Comparison of ENCODE assay signal across 26 cellular contexts in genomic region chr3:49484471-49484870, GRCh38. TPM values are rescaled to one million over a fixed set of nuclear protein-coding genes. Genes with fewer than 3 reads are reported as not detected.
DNase-seq lines count a peak whose midpoint lies in the region; ATAC-seq, FAIRE-seq and TF ChIP-seq lines count a peak whose summit lies in the region.
"Had no signal": no experiment of that assay in that cellular context is flagged by ENCODE, and none has a peak within 500 bp of the region (broad histone marks: within the 10 kb centered on the region; RNA-seq: fewer than 3 reads in every experiment).

No MANE protein-coding gene starts in this region.

- peak overlapping the region; percentile 54 for H3K4me2 ChIP-seq in HCT116 (ENCODE audit: low read length)
- H3K4me2 ChIP-seq in skeletal muscle satellite cell (ENCODE audit: low read length), result peak overlapping the region; percentile 3
- H3K4me2 ChIP-seq in SK-N-SH, result no peak overlapping the region
- H3K4me2 ChIP-seq: BLaER1 treated with 17β-estradiol and CSF1 and Interleukin-3, amounts not matched to agents 10 nM and 100 nM had no signal

- DNase-seq in HCT116 (ENCODE audit: low read depth, low spot score) (no peak), ascending aorta (ENCODE audit: low spot score in 2 of 2) (no peak), kidney (peak; percentile 16), NCI-H82 (lab: John Stamatoyannopoulos, UW) (no peak), transverse colon (no peak), DMS53 (lab: John Stamatoyannopoulos, UW) (no peak), SK-N-SH (no peak)
- DNase-seq: activated CD4-positive, alpha-beta memory T cell treated with anti-CD3 and anti-CD28 coated beads, Interleukin-2, amount 10 ng/mL, durations not matched to agents 7 days and 5 days; activated CD4-positive, CD25-positive, alpha-beta regulatory T cell treated with anti-CD3 and anti-CD28 coated beads, Interleukin-2, amount 50 U/mL, for 72 hours; activated effector memory CD4-positive, alpha-beta T cell treated with Interleukin-2 at 50 U/mL for 16 hours; activated naive CD8-positive, alpha-beta T cell treated with anti-CD3 and anti-CD28 coated beads, Interleukin-2, amount 50 U/mL, for 24 hours; effector memory CD4-positive, alpha-beta T cell; Kasumi-1; lower lobe of right lung; NCI-H187 treated with DMSO at 0.1 percent for 48 hours; NCI-H2227 treated with DMSO at 0.1 percent for 48 hours; NCI-H774; stimulated activated CD4-positive, alpha-beta T cell treated with anti-CD3 and anti-CD28 coated beads, Interleukin-1b, Interleukin-23, amount 100 ng/mL, for 48 hours had no signal

- RAD21 ChIA-PET in HCT116 (lab: Charles Lee; ENCODE audit: low non-redundant PET in 1 of 2, low total read pairs in 2 of 2, uncharacterized antibody in 2 of 2, unreplicated experiment in 2 of 2), result interaction anchor here in 1 of 2 experiments (0.8 kb wide), 1 partner anchor 55 kb away, joined by 6 read pairs; no protein-coding TSS in a partner anchor

- H3K4me1 ChIP-seq in HCT116 (ENCODE audit: control insufficient read depth in 1 of 2, insufficient read depth in 2 of 2, low read length in 2 of 2) (peaks cover 20 to 30% of the 10 kb centered on the region in 2 experiments), ascending aorta (peaks cover 8 to 14% of the 10 kb centered on the region in 2 donors), kidney (ENCODE audit: control insufficient read depth in 1 of 2, insufficient read depth in 1 of 2, low read depth in 1 of 2, low read length in 2 of 2) (peaks cover 0 to 9% of the 10 kb centered on the region in 2 donors), skeletal muscle satellite cell (ENCODE audit: control insufficient read depth, insufficient read depth, low read length) (peaks cover 18% of the 10 kb centered on the region), transverse colon (peaks cover 8 to 22% (median 11%) of the 10 kb centered on the region in 4 donors), SK-N-SH (ENCODE audit: control insufficient read depth in 1 of 2, insufficient read depth in 2 of 2, low read depth in 1 of 2, low read length in 1 of 2) (no peaks in the 10 kb centered on the region; a peak in 1 of 4 replicates)

- H3K36me3 ChIP-seq in HCT116 (ENCODE audit: control insufficient read depth in 1 of 2, insufficient read depth in 2 of 2, low read length in 2 of 2) (peaks cover 2 to 5% of the 10 kb centered on the region in 2 experiments; a peak in 2 of 4 replicates), ascending aorta (peaks cover under 1 to 4% of the 10 kb centered on the region in 2 donors), kidney (ENCODE audit: control insufficient read depth in 1 of 2, insufficient read depth in 2 of 2, low read length in 2 of 2) (no peaks in the 10 kb centered on the region), skeletal muscle satellite cell (ENCODE audit: insufficient read depth, low read length) (peaks cover 6% of the 10 kb centered on the region), transverse colon (peaks cover 0 to 10% (median 0%) of the 10 kb centered on the region in 4 donors), SK-N-SH (replicated peaks in 1 of 2; ENCODE audit: control insufficient read depth in 1 of 2, insufficient read depth in 2 of 2, low read length in 1 of 2) (no peaks in the 10 kb centered on the region)

- in situ Hi-C loops in transverse colon (cut with MboI; ENCODE audit: low pct_ligation_motif_present in 1 of 4, low pct_unique_long_range_greater_than_20kb in 1 of 4, low sequenced_read_pairs in 3 of 4), result no loop called here

- H3K9ac ChIP-seq in HCT116 (ENCODE audit: low read length) (peak overlapping the region; percentile 5; the same call in 1 of the 2 replicates), kidney (ENCODE audit: low read length in 2 of 2) (no peak overlapping the region), skeletal muscle satellite cell (ENCODE audit: low read depth, low read length) (no peak overlapping the region), SK-N-SH (no peak overlapping the region)
- H3K9ac ChIP-seq: BLaER1 treated with 17β-estradiol and CSF1 and Interleukin-3, amounts not matched to agents 10 nM and 100 nM had no signal

- H3K4me3 ChIP-seq in HCT116 (replicated peaks in 1 of 2; ENCODE audit: low read depth in 1 of 2, low read length in 2 of 2) (no peak overlapping the region), ascending aorta (no peak overlapping the region), kidney (ENCODE audit: low read length in 2 of 2) (no peak overlapping the region), skeletal muscle satellite cell (ENCODE audit: low read length) (no peak overlapping the region), transverse colon (no peak overlapping the region), SK-N-SH (ENCODE audit: low read depth in 2 of 2, low read length in 1 of 2) (no peak overlapping the region)
- H3K4me3 ChIP-seq: BLaER1 treated with 17β-estradiol and CSF1 and Interleukin-3, amounts not matched to agents 10 nM and 100 nM; lower lobe of right lung; skin epidermis; suprapubic skin had no signal

- intact Hi-C loops in HCT116 (cut with micrococcal nuclease) (no loop called here), ascending aorta (cut with DNase I) (loop anchor here (2.0 kb wide), 1 partner anchor 22 kb away; no protein-coding TSS in a partner anchor), kidney (cut with DNase I) (no loop called here), transverse colon (cut with DNase I; ENCODE audit: low total_unique reads) (no loop called here)

- H3K27ac ChIP-seq in HCT116 (ENCODE audit: low read depth, low read length) (peak overlapping the region; percentile 10; the same call in 1 of the 2 replicates), ascending aorta (peak overlapping the region; percentile 46 to 51), kidney (ENCODE audit: low read depth in 2 of 2, low read length in 2 of 2) (no peak overlapping the region), transverse colon (peak overlapping the region in 2 of 4 donors; percentile 41 to 57), SK-N-SH (ENCODE audit: low read depth in 2 of 2, low read length in 1 of 2) (no peak overlapping the region)
- H3K27ac ChIP-seq: BLaER1 treated with 17β-estradiol and CSF1 and Interleukin-3, amounts not matched to agents 10 nM and 100 nM; lower lobe of right lung; suprapubic skin had no signal

- H3K27me3 ChIP-seq in HCT116 (ENCODE audit: insufficient read depth, low read length), result no peaks in the 10 kb centered on the region
- no peaks in the 10 kb centered on the region for H3K27me3 ChIP-seq in ascending aorta
- H3K27me3 ChIP-seq in skeletal muscle satellite cell (ENCODE audit: control insufficient read depth, insufficient read depth, low read length), result no peaks in the 10 kb centered on the region
- no peaks in the 10 kb centered on the region for H3K27me3 ChIP-seq in transverse colon
- no peaks in the 10 kb centered on the region for H3K27me3 ChIP-seq in SK-N-SH (ENCODE audit: insufficient read depth)
- H3K27me3 ChIP-seq: suprapubic skin had no signal

- no peak for TF ChIP-seq EP300 in transverse colon (IDR thresholded peaks at IDR 0.05; ENCODE audit: low read depth)
- no peak for TF ChIP-seq EP300 in SK-N-SH (IDR thresholded peaks at IDR 0.05; ENCODE audit: borderline replicate concordance in 1 of 2, low read depth in 1 of 2, low read length in 1 of 2)

- peak; percentile 17 for ATAC-seq in HCT116
- ATAC-seq: activated naive CD8-positive, alpha-beta T cell treated with anti-CD3 and anti-CD28 coated beads, Interleukin-2, amount 50 U/mL, for 24 hours; lower lobe of right lung had no signal

- H4K20me1 ChIP-seq in HCT116 (ENCODE audit: insufficient read depth) (no peaks in the 10 kb centered on the region), SK-N-SH (ENCODE audit: insufficient read depth) (no peaks in the 10 kb centered on the region)

- POLR2A ChIA-PET in HCT116 (lab: Charles Lee) (interaction anchor here (1.5 kb wide), 1 partner anchor 14 kb away, joined by 4 read pairs; the partner anchor contains the start of gene DAG1), SK-N-SH (lab: Yijun Ruan, JAX) (interaction anchor here (0.5 kb wide), 1 partner anchor 316 kb away, joined by 6 read pairs; no protein-coding TSS in a partner anchor)

- no peaks in the 10 kb centered on the region for H3K9me3 ChIP-seq in HCT116 (ENCODE audit: control insufficient read depth in 1 of 2, insufficient read depth in 1 of 2, low read depth in 1 of 2, low read length in 2 of 2)
- no peaks in the 10 kb centered on the region for H3K9me3 ChIP-seq in ascending aorta
- H3K9me3 ChIP-seq in kidney (ENCODE audit: control insufficient read depth in 1 of 2, low read length in 2 of 2), result no peaks in the 10 kb centered on the region
- no peaks in the 10 kb centered on the region for H3K9me3 ChIP-seq in skeletal muscle satellite cell (replicated peaks; ENCODE audit: low read length)
- H3K9me3 ChIP-seq in transverse colon, result no peaks in the 10 kb centered on the region
- H3K9me3 ChIP-seq in SK-N-SH, result no peaks in the 10 kb centered on the region
- H3K9me3 ChIP-seq: BLaER1 treated with 17β-estradiol and CSF1 and Interleukin-3, amounts not matched to agents 10 nM and 100 nM; lower lobe of right lung; suprapubic skin had no signal

- H3K9me2 ChIP-seq in HCT116 (ENCODE audit: insufficient read depth) (no peaks in the 10 kb centered on the region), SK-N-SH (no peaks in the 10 kb centered on the region)

- WGBS in transverse colon (ENCODE audit: low coverage in 1 of 2), 2 donors, result 50 to 77% methylated on average over 2 to 3 of the region's 3 CpGs
- WGBS in SK-N-SH (ENCODE audit: low lambda C conversion rate), result 100% methylated on average over 3 of the region's 3 CpGs

- no peak for TF ChIP-seq POLR2A in HCT116 (IDR thresholded peaks at IDR 0.05; ENCODE audit: borderline replicate concordance, extremely low read depth, insufficient read depth, insufficient read length)
- no peak for TF ChIP-seq POLR2A in transverse colon (IDR thresholded peaks at IDR 0.05)

- no peak for FAIRE-seq in kidney (lab: Jason Lieb, UNC)
- FAIRE-seq: colon, frontal cortex, GM12891, H54 had no signal

- H3K79me2 ChIP-seq in HCT116 (ENCODE audit: insufficient read depth, low read length), result peaks cover 65% of the 10 kb centered on the region
- peaks cover 42% of the 10 kb centered on the region for H3K79me2 ChIP-seq in SK-N-SH (ENCODE audit: insufficient read depth)

- H2AFZ ChIP-seq in HCT116 (ENCODE audit: low read depth, low read length, poor library complexity, severe bottlenecking) (no peak overlapping the region), SK-N-SH (ENCODE audit: low read depth) (no peak overlapping the region)

- CTCF ChIA-PET in HCT116 (lab: Charles Lee) (no interaction called here), SK-N-SH (lab: Yijun Ruan, JAX) (no interaction called here)

- TF ChIP-seq CTCF in HCT116 (IDR thresholded peaks at IDR 0.05 in 2 of 3, conservative IDR thresholded peaks at IDR 0.05 in 1 of 3; ENCODE audit: borderline replicate concordance in 1 of 3, insufficient read depth in 1 of 3, low read depth in 2 of 3, low read length in 2 of 3), result no peak
- TF ChIP-seq CTCF in ascending aorta (IDR thresholded peaks at IDR 0.05), result no peak
- TF ChIP-seq CTCF in kidney (IDR thresholded peaks at IDR 0.05; ENCODE audit: borderline replicate concordance, extremely low read depth, insufficient read depth), result no peak
- no peak for TF ChIP-seq CTCF in transverse colon (IDR thresholded peaks at IDR 0.05)
- no peak for TF ChIP-seq CTCF in SK-N-SH (IDR thresholded peaks at IDR 0.05)

- BruUV-seq in HCT116 (replicated peaks; lab: Mats Ljungman, UMichigan), result no TSS peak

- TF ChIP-seq RAD21 in HCT116 (IDR thresholded peaks at IDR 0.05; ENCODE audit: low read depth) (no peak), SK-N-SH (IDR thresholded peaks at IDR 0.05; ENCODE audit: low read length) (no peak)

- H3F3A ChIP-seq in SK-N-SH (replicated peaks; ENCODE audit: insufficient read depth), result peaks cover 8% of the 10 kb centered on the region

RNA-seq across cellular contexts. Expression of gene DAG1, which starts 14.4 kb away (rescaled TPM):
- 99.9 TPM for total RNA-seq in HCT116 (2021; ENCODE audit: unreplicated experiment)
- polyA plus RNA-seq in HCT116 (2012), result 45.8 and 46.7 TPM in 2 replicates
- total RNA-seq in ascending aorta, result 57.9 TPM
- total RNA-seq in kidney, result 122 TPM
- polyA plus RNA-seq in kidney (ENCODE audit: insufficient read depth, low read depth, low replicate concordance), result 40.4 TPM
- 32.2 and 36.9 TPM in 2 replicates for total RNA-seq in skeletal muscle satellite cell (2012; rRNA removed)
- 10 to 100 TPM; 53.7 to 90.1 (median 55.7) TPM for total RNA-seq in transverse colon
- 50.2 and 54.4 TPM in 2 replicates for polyA plus RNA-seq in SK-N-SH (2012; rRNA removed)
- polyA plus RNA-seq in SK-N-SH (2012; cell fraction: cytosol; rRNA removed), result 32.6 and 48.4 TPM in 2 replicates
- 33.9 and 54.3 TPM in 2 replicates for polyA plus RNA-seq in SK-N-SH (2012; cell fraction: nucleus; rRNA removed)

RNA-seq across cellular contexts. Expression of gene NICN1, which starts 55.3 kb away (rescaled TPM):
- total RNA-seq in HCT116 (2021; ENCODE audit: unreplicated experiment), result 11.3 TPM
- 6.8 and 9.0 TPM in 2 replicates for polyA plus RNA-seq in HCT116 (2012)
- 2.2 TPM for total RNA-seq in ascending aorta
- total RNA-seq in kidney, result 22.3 TPM
- 27.1 TPM for polyA plus RNA-seq in kidney (ENCODE audit: insufficient read depth, low read depth, low replicate concordance)
- total RNA-seq in skeletal muscle satellite cell (2012; rRNA removed), result 2.0 and 4.6 TPM in 2 replicates
- 1 to 10 TPM in 3 of 4 donors, not detected in 1; 2.6 to 7.5 (median 5.7) TPM for total RNA-seq in transverse colon
- 38.7 and 56.8 TPM in 2 replicates for polyA plus RNA-seq in SK-N-SH (2012; rRNA removed)
- polyA plus RNA-seq in SK-N-SH (2012; cell fraction: cytosol; rRNA removed), result 7.4 and 9.3 TPM in 2 replicates
- 501 and 625 TPM in 2 replicates for polyA plus RNA-seq in SK-N-SH (2012; cell fraction: nucleus; rRNA removed)

Comparison
In these comparisons a context has a peak if more than half of its experiments do, and no peak if none do; other contexts are left out.
1. H3K27ac ChIP-seq: peak in HCT116 (single experiment) and ascending aorta (2 of 2); none in kidney (0 of 2) and SK-N-SH (0 of 2).